In genomic region chr5:1658665-1659064, GRCh38 we compare ENCODE assay signal across 13 cellular contexts.
"Had no signal": no experiment of that assay in that cellular context is flagged by ENCODE, and none has a peak within 500 bp of the region (broad histone marks: within the 10 kb centered on the region; RNA-seq: fewer than 3 reads in every experiment).

No MANE protein-coding gene starts in this region.

- H3K4me1 Mint-ChIP-seq: natural killer cell had no signal

- DNase-seq: activated CD4-positive, alpha-beta T cell treated with anti-CD3 and anti-CD28 coated beads for 4 hours; brain microvascular endothelial cell; cerebellar nuclear complex; natural killer cell; sigmoid colon; stimulated activated CD4-positive, alpha-beta T cell treated with anti-CD3 and anti-CD28 coated beads, Interleukin-12 subunit alpha, Interleukin-12 subunit beta, amount 100 ng/mL, for 4 hours; stimulated activated naive CD4-positive, alpha-beta T cell; substantia nigra; transverse colon; WERI-Rb-1 had no signal

- H3K4me3 ChIP-seq: esophagus muscularis mucosa, prostate gland, sigmoid colon, transverse colon had no signal

- ATAC-seq: natural killer cell had no signal

- H3K27ac Mint-ChIP-seq: activated naive CD8-positive, alpha-beta T cell; natural killer cell had no signal

- H3K9me3 Mint-ChIP-seq: natural killer cell had no signal

- H3K4me1 ChIP-seq: prostate gland had no signal

- H3K36me3 Mint-ChIP-seq: activated naive CD8-positive, alpha-beta T cell; natural killer cell had no signal

- H3K36me3 ChIP-seq: brain microvascular endothelial cell, esophagus muscularis mucosa, prostate gland, sigmoid colon, transverse colon, WERI-Rb-1 had no signal

- H3K9me3 ChIP-seq: esophagus muscularis mucosa, prostate gland, sigmoid colon, transverse colon had no signal

- H3K4me3 Mint-ChIP-seq: activated naive CD8-positive, alpha-beta T cell; natural killer cell had no signal
